Comparison of ENCODE assay signal across 13 cellular contexts in genomic region chr9:112887377-112887776, GRCh38. TPM values are rescaled to one million over a fixed set of nuclear protein-coding genes. Genes with fewer than 3 reads are reported as not detected.
DNase-seq lines count a peak whose midpoint lies in the region; ATAC-seq and TF ChIP-seq lines count a peak whose summit lies in the region.
"Had no signal": no experiment of that assay in that cellular context is flagged by ENCODE, and none has a peak within 500 bp of the region (broad histone marks: within the 10 kb centered on the region; RNA-seq: fewer than 3 reads in every experiment).

No MANE protein-coding gene starts in this region.

- H3K4me1 ChIP-seq in right atrium auricular region (peaks cover 0 to 15% of the 10 kb centered on the region in 2 donors), upper lobe of left lung (peaks cover 9 to 21% (median 15%) of the 10 kb centered on the region in 4 donors)

- H3K36me3 Mint-ChIP-seq in endothelial cell (ENCODE audit: low read depth, unreplicated experiment), result peaks cover 3% of the 10 kb centered on the region
- H3K36me3 Mint-ChIP-seq: CD8-positive, alpha-beta T cell had no signal

- TF ChIP-seq EP300 in upper lobe of left lung (IDR thresholded peaks at IDR 0.05), result no peak

- DNase-seq in Right ventricle myocardium superior, result peak; percentile 51
- no peak for DNase-seq in right atrium auricular region (ENCODE audit: low spot score)
- peak; percentile 88 for DNase-seq in NB4 (ENCODE audit: low read depth)
- peak; percentile 45 for DNase-seq in endothelial cell (ENCODE audit: low spot score)
- peak in 1 of 2 donors; percentile 78 for DNase-seq in upper lobe of left lung
- no peak for DNase-seq in activated effector memory CD4-positive, alpha-beta T cell treated with Interleukin-2 at 50 U/mL for 16 hours
- no peak for DNase-seq in stimulated activated CD4-positive, alpha-beta T cell treated with anti-CD3 and anti-CD28 coated beads, Interleukin-2, amount 100 ng/mL, for 24 hours
- DNase-seq: activated naive CD4-positive, alpha-beta T cell treated with Interleukin-2 at 50 U/mL for 16 hours; CD8-positive, alpha-beta T cell; NCI-H1092; retina had no signal

- peaks cover 15% of the 10 kb centered on the region for H3K27me3 Mint-ChIP-seq in endothelial cell (ENCODE audit: unreplicated experiment)

- H3K9me3 Mint-ChIP-seq in endothelial cell (ENCODE audit: unreplicated experiment), result no peaks in the 10 kb centered on the region
- H3K9me3 Mint-ChIP-seq: CD8-positive, alpha-beta T cell had no signal

- H3K27ac Mint-ChIP-seq in endothelial cell (ENCODE audit: unreplicated experiment), result no peak overlapping the region
- H3K27ac Mint-ChIP-seq: CD8-positive, alpha-beta T cell had no signal

- no peak overlapping the region for H3K4me3 Mint-ChIP-seq in endothelial cell (ENCODE audit: unreplicated experiment)
- H3K4me3 Mint-ChIP-seq: CD8-positive, alpha-beta T cell had no signal

- H3K9me3 ChIP-seq in right atrium auricular region, result no peaks in the 10 kb centered on the region
- no peaks in the 10 kb centered on the region for H3K9me3 ChIP-seq in upper lobe of left lung

- no peaks in the 10 kb centered on the region for H3K27me3 ChIP-seq in right atrium auricular region
- H3K27me3 ChIP-seq in upper lobe of left lung, result no peaks in the 10 kb centered on the region

- 48 to 75% methylated on average over 3 to 5 of the region's 5 CpGs for WGBS in upper lobe of left lung, 2 donors

- TF ChIP-seq POLR2A in NB4 (IDR thresholded peaks at IDR 0.05; ENCODE audit: extremely low read depth, insufficient read length), result no peak
- TF ChIP-seq POLR2A in upper lobe of left lung (IDR thresholded peaks at IDR 0.05), result no peak

- intact Hi-C loops in Right ventricle myocardium superior (cut with DNase I), result no loop called here

- TF ChIP-seq CTCF in right atrium auricular region (IDR thresholded peaks at IDR 0.05) (no peak), NB4 (IDR thresholded peaks at IDR 0.05; ENCODE audit: low read depth, low read length) (peak; percentile 89), endothelial cell (IDR thresholded peaks at IDR 0.05; ENCODE audit: unreplicated experiment) (no peak), upper lobe of left lung (IDR thresholded peaks at IDR 0.05) (peak in 4 of 6 experiments; percentile 8 to 30 (median 29))

- ATAC-seq in Right ventricle myocardium superior (ENCODE audit: poor library complexity), result no peak
- peak; percentile 46 to 56 for ATAC-seq in upper lobe of left lung (ENCODE audit: low FRiP score in 2 of 2)
- ATAC-seq in activated CD4-positive, CD25-positive, alpha-beta regulatory T cell treated with anti-CD3 and anti-CD28 coated beads, Interleukin-2, amount 50 U/mL, for 24 hours, result no peak
- ATAC-seq: CD8-positive, alpha-beta T cell had no signal

- peaks cover 8% of the 10 kb centered on the region for H3K4me1 Mint-ChIP-seq in endothelial cell (ENCODE audit: unreplicated experiment)

- no peak overlapping the region for H3K4me3 ChIP-seq in right atrium auricular region
- no peak overlapping the region for H3K4me3 ChIP-seq in NB4 (ENCODE audit: low read depth, low read length)
- H3K4me3 ChIP-seq in upper lobe of left lung, result no peak overlapping the region

- H3K27ac ChIP-seq in right atrium auricular region, result no peak overlapping the region
- peak overlapping the region in 1 of 4 donors; percentile 26 for H3K27ac ChIP-seq in upper lobe of left lung

- H3K36me3 ChIP-seq in right atrium auricular region (no peaks in the 10 kb centered on the region), upper lobe of left lung (no peaks in the 10 kb centered on the region)

RNA-seq across cellular contexts. Expression of gene SLC46A2, which starts 3.3 kb away (rescaled TPM):
- total RNA-seq in Right ventricle myocardium superior (not detected), right atrium auricular region (under 1 TPM in 1 of 2 donors, not detected in 1; 0.43 TPM), endothelial cell (ENCODE audit: unreplicated experiment) (not detected), upper lobe of left lung (10 to 100 TPM in 5 of 6 donors, 1 to 10 TPM in 1; 9.1 to 23.6 (median 14.8) TPM)
- total RNA-seq: CD8-positive, alpha-beta T cell; T-helper 2 cell treated with Interferon-gamma antibody and Interleukin-4, amounts not matched to agents 100 ng/mL and 5 ng/mL, for 36 hours had no signal

Comparison
In these comparisons a context has a peak if more than half of its experiments do, and no peak if none do; other contexts are left out.
1. DNase-seq: peak in Right ventricle myocardium superior (single experiment), NB4 (single experiment) and endothelial cell (single experiment); none in right atrium auricular region (single experiment), activated effector memory CD4-positive, alpha-beta T cell treated with Interleukin-2 at 50 U/mL for 16 hours (single experiment) and stimulated activated CD4-positive, alpha-beta T cell treated with anti-CD3 and anti-CD28 coated beads, Interleukin-2, amount 100 ng/mL, for 24 hours (0 of 2).
2. ATAC-seq: peak in upper lobe of left lung (2 of 2); none in Right ventricle myocardium superior (single experiment) and activated CD4-positive, CD25-positive, alpha-beta regulatory T cell treated with anti-CD3 and anti-CD28 coated beads, Interleukin-2, amount 50 U/mL, for 24 hours (0 of 2).
3. CTCF ChIP-seq: peak in NB4 (single experiment) and upper lobe of left lung (4 of 6); none in right atrium auricular region (0 of 2) and endothelial cell (single experiment).
4. RNA of gene SLC46A2, which starts 3.3 kb away (total RNA-seq): 9.1 to 23.6 TPM in upper lobe of left lung; 0.43 TPM in right atrium auricular region, not detected in Right ventricle myocardium superior (single experiment) and not detected in endothelial cell (single experiment); every median in the first group is over 4 times any median in the second.